1 cellular context compared by ENCODE assay signal in the genomic region with DNA sequence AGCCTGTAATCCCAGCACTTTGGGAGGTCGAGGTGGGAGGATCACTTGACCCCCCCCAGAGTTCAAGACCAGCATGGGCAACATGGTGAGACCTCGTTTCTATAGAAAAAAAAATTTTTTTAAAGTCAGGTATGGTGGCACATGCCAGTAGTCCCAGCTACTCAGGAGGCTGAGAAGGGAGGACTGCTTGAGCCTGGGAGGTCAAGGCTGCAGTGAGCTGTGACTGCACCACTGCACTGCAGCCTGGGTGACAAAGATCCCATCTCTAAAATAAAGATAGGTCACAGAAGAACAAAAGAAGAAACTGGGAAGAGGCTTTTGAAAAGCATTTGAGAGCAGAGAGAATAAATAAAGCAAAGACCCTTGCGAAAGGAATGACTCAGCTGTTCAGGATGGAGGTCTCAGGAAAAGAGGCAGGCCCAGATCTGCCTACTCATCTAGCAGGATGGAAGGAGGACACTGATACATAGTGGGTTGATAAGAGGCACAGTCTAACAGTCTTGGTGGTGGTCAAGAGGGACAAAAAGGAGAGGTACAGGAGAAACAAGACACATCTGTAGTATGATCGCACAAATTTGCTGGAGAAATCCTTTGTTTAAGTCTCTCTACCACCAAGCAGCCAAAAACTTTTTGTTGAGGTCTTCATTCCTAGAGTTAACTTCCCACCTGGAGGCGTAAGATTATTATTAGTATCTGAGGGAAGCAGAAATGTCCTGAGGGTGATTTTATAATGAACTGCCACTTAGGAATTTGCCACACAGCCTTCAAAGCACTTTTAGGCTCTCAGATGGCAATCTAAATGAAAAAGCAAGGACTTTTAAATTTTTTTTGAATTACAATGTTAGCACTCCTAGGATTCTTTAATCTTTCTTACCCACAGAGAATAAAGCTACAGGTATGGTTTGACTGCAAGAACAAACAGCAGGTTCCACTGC.
TF ChIP-seq lines count a peak whose summit lies in the region.

No MANE protein-coding gene starts in this region.

TF ChIP-seq in HepG2, 621 proteins besides CTCF, POLR2A, EP300 and RAD21:
- TF ChIP-seq ZNF740 (CRISPR knock-in tag; IDR thresholded peaks at IDR 0.05) (no peak), ESRRA (CRISPR knock-in tag; IDR thresholded peaks at IDR 0.05; ENCODE audit: low read depth) (no peak), NFE2L2 (IDR thresholded peaks at IDR 0.05; ENCODE audit: low read length) (peak; percentile 60; the same call in 1 of the 2 replicates), FOSL2 (CRISPR knock-in tag; IDR thresholded peaks at IDR 0.05) (peak; percentile 27; the same call in 1 of the 2 replicates), MAFK (conservative IDR thresholded peaks at IDR 0.05 in 1 of 2, IDR thresholded peaks at IDR 0.05 in 1 of 2; ENCODE audit: low read length in 2 of 2) (0 out of 4 replicates have a peak, but pooled peaks of 1 of the 2 experiments have one; percentile 15), KLF13 (CRISPR knock-in tag; IDR thresholded peaks at IDR 0.05) (no peak)
- TF ChIP-seq, protein P1, sequence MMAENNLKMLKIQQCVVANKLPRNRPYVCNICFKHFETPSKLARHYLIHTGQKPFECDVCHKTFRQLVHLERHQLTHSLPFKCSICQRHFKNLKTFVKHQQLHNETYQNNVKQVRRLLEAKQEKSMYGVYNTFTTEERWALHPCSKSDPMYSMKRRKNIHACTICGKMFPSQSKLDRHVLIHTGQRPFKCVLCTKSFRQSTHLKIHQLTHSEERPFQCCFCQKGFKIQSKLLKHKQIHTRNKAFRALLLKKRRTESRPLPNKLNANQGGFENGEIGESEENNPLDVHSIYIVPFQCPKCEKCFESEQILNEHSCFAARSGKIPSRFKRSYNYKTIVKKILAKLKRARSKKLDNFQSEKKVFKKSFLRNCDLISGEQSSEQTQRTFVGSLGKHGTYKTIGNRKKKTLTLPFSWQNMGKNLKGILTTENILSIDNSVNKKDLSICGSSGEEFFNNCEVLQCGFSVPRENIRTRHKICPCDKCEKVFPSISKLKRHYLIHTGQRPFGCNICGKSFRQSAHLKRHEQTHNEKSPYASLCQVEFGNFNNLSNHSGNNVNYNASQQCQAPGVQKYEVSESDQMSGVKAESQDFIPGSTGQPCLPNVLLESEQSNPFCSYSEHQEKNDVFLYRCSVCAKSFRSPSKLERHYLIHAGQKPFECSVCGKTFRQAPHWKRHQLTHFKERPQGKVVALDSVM (CRISPR knock-in tag; IDR thresholded peaks at IDR 0.05): peak; percentile 61; the same call in 1 of the 2 replicates
